Comparison of ENCODE assay signal across 12 cellular contexts in the genomic region with DNA sequence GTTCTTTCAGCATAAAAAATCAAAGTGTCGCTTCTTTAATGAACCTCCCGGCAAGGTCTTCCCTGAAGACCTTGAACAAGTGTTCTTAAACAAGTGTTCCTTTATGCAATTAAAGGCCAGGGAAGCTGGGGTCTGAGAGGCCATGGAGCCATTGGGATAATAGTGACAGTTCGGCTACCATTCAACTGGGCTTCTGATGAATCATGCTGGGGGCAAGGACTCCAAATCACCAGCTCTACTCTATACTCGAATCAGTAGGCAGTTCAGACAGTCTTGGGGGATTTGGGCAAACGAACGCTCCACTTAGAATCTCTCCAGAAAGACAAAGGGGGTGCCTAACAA. TPM values are rescaled to one million over a fixed set of nuclear protein-coding genes. Genes with fewer than 3 reads are reported as not detected.
DNase-seq lines count a peak whose midpoint lies in the region; ATAC-seq lines count a peak whose summit lies in the region.
"Had no signal": no experiment of that assay in that cellular context is flagged by ENCODE, and none has a peak within 500 bp of the region (broad histone marks: within the 10 kb centered on the region; RNA-seq: fewer than 3 reads in every experiment).

No MANE protein-coding gene starts in this region.

- H3K27me3 ChIP-seq in BLaER1: no peaks in the 10 kb centered on the region
- no peaks in the 10 kb centered on the region for H3K27me3 ChIP-seq in effector memory CD4-positive, alpha-beta T cell (replicated peaks; ENCODE audit: control insufficient read depth, insufficient read depth, low read length, poor library complexity, severe bottlenecking)
- no peaks in the 10 kb centered on the region for H3K27me3 ChIP-seq in naive thymus-derived CD4-positive, alpha-beta T cell (ENCODE audit: control insufficient read depth in 2 of 2, insufficient read depth in 2 of 2, low read length in 2 of 2)

- peaks cover 0 to 1% (median 0%) of the 10 kb centered on the region in 5 donors for H3K36me3 Mint-ChIP-seq in naive thymus-derived CD4-positive, alpha-beta T cell

- no peaks in the 10 kb centered on the region for H4K20me1 ChIP-seq in BLaER1

- H3K9ac ChIP-seq in BLaER1: no peak overlapping the region

- H3K36me3 ChIP-seq in BLaER1: no peaks in the 10 kb centered on the region
- no peaks in the 10 kb centered on the region for H3K36me3 ChIP-seq in effector memory CD4-positive, alpha-beta T cell (ENCODE audit: control insufficient read depth, insufficient read depth, low read length)
- H3K36me3 ChIP-seq in naive thymus-derived CD4-positive, alpha-beta T cell (ENCODE audit: control insufficient read depth in 2 of 3, insufficient read depth in 3 of 3, low read length in 3 of 3): no peaks in the 10 kb centered on the region

- no peaks in the 10 kb centered on the region for H3K27me3 Mint-ChIP-seq in naive thymus-derived CD4-positive, alpha-beta T cell

- ATAC-seq in naive thymus-derived CD4-positive, alpha-beta T cell: no peak
- no peak for ATAC-seq in HG02763 (IDR thresholded peaks at IDR 0.05; ENCODE audit: unreplicated experiment)

- no peaks in the 10 kb centered on the region for H3K9me3 Mint-ChIP-seq in naive thymus-derived CD4-positive, alpha-beta T cell
- H3K9me3 Mint-ChIP-seq: activated naive CD4-positive, alpha-beta T cell treated with anti-CD3 and anti-CD28 coated beads for 36 hours had no signal

- H3K27ac ChIP-seq in BLaER1: no peak overlapping the region
- H3K27ac ChIP-seq in effector memory CD4-positive, alpha-beta T cell (ENCODE audit: insufficient read depth, low read length, poor library complexity, severe bottlenecking): peak overlapping the region; percentile 93
- peak overlapping the region; percentile 83 for H3K27ac ChIP-seq in naive thymus-derived CD4-positive, alpha-beta T cell (ENCODE audit: low read depth, low read length)
- H3K27ac ChIP-seq: C4-2B had no signal

- H3K4me1 Mint-ChIP-seq in naive thymus-derived CD4-positive, alpha-beta T cell: peaks cover 16 to 42% (median 35%) of the 10 kb centered on the region in 7 donors

- H3K4me1 ChIP-seq in BLaER1: peaks cover 54% of the 10 kb centered on the region
- peaks cover 54% of the 10 kb centered on the region for H3K4me1 ChIP-seq in effector memory CD4-positive, alpha-beta T cell (ENCODE audit: control insufficient read depth, insufficient read depth, low read length, poor library complexity, severe bottlenecking)
- peaks cover 47 to 55% of the 10 kb centered on the region in 2 donors for H3K4me1 ChIP-seq in naive thymus-derived CD4-positive, alpha-beta T cell (ENCODE audit: control insufficient read depth in 2 of 2, insufficient read depth in 2 of 2, low read length in 2 of 2)

- CTCF ChIA-PET in naive thymus-derived CD4-positive, alpha-beta T cell (lab: Charles Lee): interaction anchor here (0.9 to 1.5 kb wide), 7 partner anchors 10 to 203 kb away, joined by 3 to 9 read pairs (median 4); no protein-coding TSS in a partner anchor

- H3K4me3 Mint-ChIP-seq in naive thymus-derived CD4-positive, alpha-beta T cell: no peak overlapping the region
- H3K4me3 Mint-ChIP-seq: activated naive CD4-positive, alpha-beta T cell treated with anti-CD3 and anti-CD28 coated beads for 36 hours had no signal

- no peaks in the 10 kb centered on the region for H3K9me3 ChIP-seq in BLaER1
- H3K9me3 ChIP-seq in effector memory CD4-positive, alpha-beta T cell (ENCODE audit: control insufficient read depth, low read length): no peaks in the 10 kb centered on the region
- no peaks in the 10 kb centered on the region for H3K9me3 ChIP-seq in naive thymus-derived CD4-positive, alpha-beta T cell (ENCODE audit: control insufficient read depth in 2 of 3, low read length in 3 of 3)

- intact Hi-C loops in naive thymus-derived CD4-positive, alpha-beta T cell (cut with micrococcal nuclease): loop anchor here (1.0 to 10.0 kb wide), 10 partner anchors 15 to 1089 kb away; partner anchors contain the start of genes EZR (in 1 of the 2), SOD2 (in 1 of the 2) and TAGAP (in 1 of the 2)

- POLR2A ChIA-PET in naive thymus-derived CD4-positive, alpha-beta T cell (lab: Charles Lee): interaction anchor here (0.6 to 7.1 kb wide), 27 partner anchors 9 to 254 kb away, joined by 3 to 219 read pairs (median 5); partner anchors contain the start of genes EZR and TAGAP

- H3K4me3 ChIP-seq in BLaER1: no peak overlapping the region
- peak overlapping the region; percentile 7 for H3K4me3 ChIP-seq in Jurkat, Clone E6-1 (ENCODE audit: low read length)
- peak overlapping the region; percentile 43 for H3K4me3 ChIP-seq in effector memory CD4-positive, alpha-beta T cell (ENCODE audit: insufficient read depth, low read depth, low read length, poor library complexity, severe bottlenecking)
- H3K4me3 ChIP-seq in naive thymus-derived CD4-positive, alpha-beta T cell (ENCODE audit: low read length): peak overlapping the region; percentile 46
- H3K4me3 ChIP-seq: lung had no signal

- no peak overlapping the region for H3K27ac Mint-ChIP-seq in naive thymus-derived CD4-positive, alpha-beta T cell
- H3K27ac Mint-ChIP-seq: activated naive CD4-positive, alpha-beta T cell treated with anti-CD3 and anti-CD28 coated beads for 36 hours had no signal

- peak overlapping the region; percentile 49 for H3K4me2 ChIP-seq in BLaER1

- no peak for DNase-seq in Jurkat, Clone E6-1 (ENCODE audit: low read depth, low spot score)
- no peak for DNase-seq in effector memory CD4-positive, alpha-beta T cell
- DNase-seq in naive thymus-derived CD4-positive, alpha-beta T cell: peak in 1 of 9 donors; percentile 6
- no peak for DNase-seq in NCI-H345 (lab: John Stamatoyannopoulos, UW)
- DNase-seq in NCI-H1105 treated with DMSO at 0.1 percent for 48 hours (lab: John Stamatoyannopoulos, UW): no peak
- no peak for DNase-seq in GDM1 (lab: John Stamatoyannopoulos, UW)
- DNase-seq: NCI-H446 treated with DMSO at 0.1 percent for 48 hours had no signal

RNA-seq across cellular contexts. Expression of gene EZR, which starts 34.7 kb away (rescaled TPM):
- polyA plus RNA-seq in Jurkat, Clone E6-1 (2012; ENCODE audit: insufficient read depth, insufficient read length): 104 TPM
- 100 to 1,000 TPM; 132 to 201 (median 163) TPM for total RNA-seq in naive thymus-derived CD4-positive, alpha-beta T cell
- polyA plus RNA-seq in naive thymus-derived CD4-positive, alpha-beta T cell: 100 to 1,000 TPM; 115 to 140 TPM
